ENCODE assay signal across 10 cellular contexts in genomic region chr7:99679400-99680191, GRCh38. TPM values are rescaled to one million over a fixed set of nuclear protein-coding genes. Genes with fewer than 3 reads are reported as not detected.
DNase-seq lines count a peak whose midpoint lies in the region; ATAC-seq, FAIRE-seq and TF ChIP-seq lines count a peak whose summit lies in the region.
"Had no signal": no experiment of that assay in that cellular context is flagged by ENCODE, and none has a peak within 500 bp of the region (broad histone marks: within the 10 kb centered on the region; RNA-seq: fewer than 3 reads in every experiment).

Gene CYP3A5 (minus strand): TSS chr7:99679996. CDS start chr7:99679896, 100 bp downstream.

- H3K4me3 Mint-ChIP-seq in activated CD4-positive, alpha-beta T cell treated with anti-CD3 and anti-CD28 coated beads, Interleukin-2, amount 10 ng/mL, durations not matched to agents 7 days and 5 days, result no peak within 1 kb of the TSS

- H3K27ac Mint-ChIP-seq in activated CD4-positive, alpha-beta T cell treated with anti-CD3 and anti-CD28 coated beads, Interleukin-2, amount 10 ng/mL, durations not matched to agents 7 days and 5 days, result no peak within 1 kb of the TSS

- H3K27me3 Mint-ChIP-seq in activated CD4-positive, alpha-beta T cell treated with anti-CD3 and anti-CD28 coated beads, Interleukin-2, amount 10 ng/mL, durations not matched to agents 7 days and 5 days, result no peaks in the 10 kb centered on the region

- no peak for FAIRE-seq in frontal cortex (lab: Jason Lieb, UNC)

- POLR2A ChIA-PET in activated CD4-positive, alpha-beta T cell treated with anti-CD3 and anti-CD28 coated beads, Interleukin-2, amount 10 ng/mL, durations not matched to agents 7 days and 5 days (lab: Charles Lee), result no interaction called here

- H3K36me3 Mint-ChIP-seq in activated CD4-positive, alpha-beta T cell treated with anti-CD3 and anti-CD28 coated beads, Interleukin-2, amount 10 ng/mL, durations not matched to agents 7 days and 5 days (ENCODE audit: low read depth), result peaks cover 2% of the 10 kb centered on the region

- H3K9me3 Mint-ChIP-seq in activated CD4-positive, alpha-beta T cell treated with anti-CD3 and anti-CD28 coated beads, Interleukin-2, amount 10 ng/mL, durations not matched to agents 7 days and 5 days, result no peaks in the 10 kb centered on the region

- DNase-seq in Ammon's horn (ENCODE audit: low spot score) (peak; percentile 6), NCI-H69 (lab: John Stamatoyannopoulos, UW) (peak; percentile 42), fibroblast of mammary gland (ENCODE audit: low read depth) (peak; percentile 78), omental fat pad (ENCODE audit: low spot score) (no peak), frontal cortex (ENCODE audit: low spot score in 2 of 2) (no peak), NCI-H1417 treated with DMSO at 0.1 percent for 48 hours (lab: John Stamatoyannopoulos, UW) (no peak)
- no peak for DNase-seq in activated CD4-positive, alpha-beta T cell treated with anti-CD3 and anti-CD28 coated beads, Interleukin-2, amount 10 ng/mL, durations not matched to agents 7 days and 5 days
- DNase-seq: Kasumi-1 had no signal

- TF ChIP-seq CTCF in fibroblast of mammary gland (conservative IDR thresholded peaks at IDR 0.05; ENCODE audit: control insufficient read depth, insufficient read depth, low read depth, low read length) (no peak), omental fat pad (IDR thresholded peaks at IDR 0.05) (no peak)

- peaks cover 11% of the 10 kb centered on the region for H3K4me1 Mint-ChIP-seq in activated CD4-positive, alpha-beta T cell treated with anti-CD3 and anti-CD28 coated beads, Interleukin-2, amount 10 ng/mL, durations not matched to agents 7 days and 5 days

- peak; percentile 41 for ATAC-seq in omental fat pad (ENCODE audit: low FRiP score)
- no peak for ATAC-seq in HG02885 (IDR thresholded peaks at IDR 0.05; ENCODE audit: poor library complexity, unreplicated experiment)

- CTCF ChIA-PET in activated CD4-positive, alpha-beta T cell treated with anti-CD3 and anti-CD28 coated beads, Interleukin-2, amount 10 ng/mL, durations not matched to agents 7 days and 5 days (lab: Charles Lee), result no interaction called here

- H3K4me3 ChIP-seq in fibroblast of mammary gland (ENCODE audit: control insufficient read depth, low read depth, low read length), result peak within 1 kb of the TSS; percentile 21

RNA-seq across cellular contexts. Expression of gene CYP3A5, which starts in this region (rescaled TPM):
- total RNA-seq in omental fat pad (10 to 100 TPM in 2 of 4 donors, 1 to 10 TPM in 2; 6.2 to 92.0 (median 13.8) TPM), frontal cortex (1.6 TPM)
- total RNA-seq in activated CD4-positive, alpha-beta T cell treated with anti-CD3 and anti-CD28 coated beads, Interleukin-2, amount 10 ng/mL, durations not matched to agents 7 days and 5 days, result not detected
- total RNA-seq: SK-MEL-5 had no signal

Comparison
In these comparisons a context has a peak if more than half of its experiments do, and no peak if none do; other contexts are left out.
1. DNase-seq: peak in Ammon's horn (single experiment), NCI-H69 (single experiment) and fibroblast of mammary gland (single experiment); none in omental fat pad (single experiment), activated CD4-positive, alpha-beta T cell treated with anti-CD3 and anti-CD28 coated beads, Interleukin-2, amount 10 ng/mL, durations not matched to agents 7 days and 5 days (single experiment), frontal cortex (0 of 2) and NCI-H1417 treated with DMSO at 0.1 percent for 48 hours (single experiment).